ENCODE assay signal across 8 cellular contexts in genomic region chr11:8206251-8207079, GRCh38. TPM values are rescaled to one million over a fixed set of nuclear protein-coding genes. Genes with fewer than 3 reads are reported as not detected.
DNase-seq lines count a peak whose midpoint lies in the region; ATAC-seq, FAIRE-seq and TF ChIP-seq lines count a peak whose summit lies in the region.

No MANE protein-coding gene starts in this region.

- H3K36me3 Mint-ChIP-seq in H9 (ENCODE audit: insufficient read depth in 1 of 3, low read depth in 3 of 3) = no peaks in the 10 kb centered on the region

- no peak overlapping the region for H2BK12ac ChIP-seq in H9 (ENCODE audit: insufficient read length, low read depth, low read length)

- H4K91ac ChIP-seq in H9 (ENCODE audit: insufficient read length, low read depth, low read length) = no peak overlapping the region

- H3K9ac ChIP-seq in H9 (ENCODE audit: extremely low read depth, insufficient read length, low read length) = no peak overlapping the region

- H3K27ac ChIP-seq in H9 (ENCODE audit: insufficient read length, low read depth, low read length) = no peak overlapping the region

- H3K56ac ChIP-seq in H9 (ENCODE audit: insufficient read length, low read depth, low read length) = no peak overlapping the region

- no peak overlapping the region for H3K4me2 ChIP-seq in H9 (ENCODE audit: insufficient read depth, insufficient read length, low read length)

- H3K14ac ChIP-seq in H9 (ENCODE audit: insufficient read depth, low read length) = no peak overlapping the region

- no peaks in the 10 kb centered on the region for H3K9me3 ChIP-seq in H9 (ENCODE audit: control insufficient read depth, low read depth, low read length)

- H3K18ac ChIP-seq in H9 (ENCODE audit: insufficient read length, low read depth, low read length) = no peak overlapping the region

- intact Hi-C loops in posterior cingulate gyrus (cut with DNase I) = no loop called here

- DNase-seq in H9 (peak; percentile 77), OCI-M1 (lab: John Stamatoyannopoulos, UW) (peak; percentile 97), frontal cortex (ENCODE audit: low spot score in 2 of 2) (peak; percentile 47 to 48), posterior cingulate gyrus (peak in 9 of 10 donors; percentile 46 to 96 (median 68)), cortex of kidney (lab: John Stamatoyannopoulos, UW) (no peak), HPDE6-E6E7 (ENCODE audit: extremely low spot score) (no peak)

- no peaks in the 10 kb centered on the region for H3K27me3 ChIP-seq in H9 (ENCODE audit: insufficient read depth, low read length)

- H4K5ac ChIP-seq in H9 (ENCODE audit: insufficient read length, low read depth, low read length) = no peak overlapping the region

- H3K23ac ChIP-seq in H9 (ENCODE audit: insufficient read length, low read depth, low read length) = no peak overlapping the region

- no peaks in the 10 kb centered on the region for H3K79me1 ChIP-seq in H9 (ENCODE audit: insufficient read depth, low read depth, low read length, poor library complexity, severe bottlenecking)

- FAIRE-seq in frontal cortex (lab: Jason Lieb, UNC) = no peak

- H3K4me3 Mint-ChIP-seq in H9 = no peak overlapping the region

- no peaks in the 10 kb centered on the region for H3K23me2 ChIP-seq in H9 (ENCODE audit: insufficient read length, low read depth, low read length, poor library complexity, severe bottlenecking)

- H2BK20ac ChIP-seq in H9 (ENCODE audit: low read depth, low read length, poor library complexity, severe bottlenecking) = no peak overlapping the region

- peak overlapping the region in 1 of 3 experiments; percentile 88; a peak in 1 of 7 replicates for H3K27ac Mint-ChIP-seq in H9

- no CpG with 5 or more reads among the region's 31 CpGs for WGBS in H9 (ENCODE audit: extremely low coverage, insufficient read length, low lambda C conversion rate)

- no peaks in the 10 kb centered on the region for H3K9me3 Mint-ChIP-seq in H9

- no peak overlapping the region for H3T11ph ChIP-seq in H9 (ENCODE audit: low read length)

- no peak overlapping the region for H2AK5ac ChIP-seq in H9 (ENCODE audit: insufficient read length, low read length)

- H3K79me2 ChIP-seq in H9 (ENCODE audit: insufficient read depth, low read length) = no peaks in the 10 kb centered on the region

- peaks cover 16 to 18% of the 10 kb centered on the region in 2 experiments for H3K4me1 Mint-ChIP-seq in H9

- no peak overlapping the region for H3K4ac ChIP-seq in H9 (ENCODE audit: low read depth, low read length)

- no peak overlapping the region for H2BK15ac ChIP-seq in H9 (ENCODE audit: low read depth, low read length)

- no peak overlapping the region for H4K8ac ChIP-seq in H9 (replicated peaks; ENCODE audit: insufficient read length, low read depth, low read length)

- no peaks in the 10 kb centered on the region for H3K4me1 ChIP-seq in H9 (ENCODE audit: insufficient read depth, low read length)

- ATAC-seq in HG03095 (IDR thresholded peaks at IDR 0.05; ENCODE audit: unreplicated experiment) (no peak), GM18519 (IDR thresholded peaks at IDR 0.05; ENCODE audit: low FRiP score, unreplicated experiment) (no peak)

- no peak overlapping the region for H2BK5ac ChIP-seq in H9 (ENCODE audit: insufficient read length, low read length)

- H2BK120ac ChIP-seq in H9 (ENCODE audit: low read depth, low read length, poor library complexity, severe bottlenecking) = no peak overlapping the region

- H3K27me3 Mint-ChIP-seq in H9 (ENCODE audit: low read depth) = peaks cover 9% of the 10 kb centered on the region

- no peak for TF ChIP-seq CTCF in H9 (conservative IDR thresholded peaks at IDR 0.05)

- no peaks in the 10 kb centered on the region for H4K20me1 ChIP-seq in H9 (ENCODE audit: control insufficient read depth, insufficient read depth, insufficient read length)

- H2AFZ ChIP-seq in H9 (ENCODE audit: low read length) = no peak overlapping the region

RNA-seq across cellular contexts. Expression of gene RIC3, which starts 37.6 kb away (rescaled TPM):
- total RNA-seq in H9 (2021) (19.9 and 23.7 TPM in 2 replicates), frontal cortex (42.4 TPM)

RNA-seq across cellular contexts. Expression of gene LMO1, which starts 57.2 kb away (rescaled TPM):
- total RNA-seq in H9 (2021) = 0.39 and 0.50 TPM in 2 replicates
- total RNA-seq in frontal cortex = 2.0 TPM

Comparison
In these comparisons a context has a peak if more than half of its experiments do, and no peak if none do; other contexts are left out.
1. DNase-seq: peak in H9 (single experiment), OCI-M1 (single experiment), frontal cortex (2 of 2) and posterior cingulate gyrus (9 of 10); none in cortex of kidney (single experiment) and HPDE6-E6E7 (single experiment).